Comparison of ENCODE assay signal across 11 cellular contexts in genomic region chr15:28955686-28956421, GRCh38.
DNase-seq lines count a peak whose midpoint lies in the region; ATAC-seq, FAIRE-seq and TF ChIP-seq lines count a peak whose summit lies in the region.
"Had no signal": no experiment of that assay in that cellular context is flagged by ENCODE, and none has a peak within 500 bp of the region (broad histone marks: within the 10 kb centered on the region; RNA-seq: fewer than 3 reads in every experiment).

No MANE protein-coding gene starts in this region.

- no peaks in the 10 kb centered on the region for H3K27me3 Mint-ChIP-seq in CD4-positive, alpha-beta T cell
- H3K27me3 Mint-ChIP-seq in activated naive CD8-positive, alpha-beta T cell treated with anti-CD3 and anti-CD28 coated beads, Interleukin-2, amount 10 ng/mL, durations not matched to agents 7 days and 5 days, result no peaks in the 10 kb centered on the region

- no peaks in the 10 kb centered on the region for H3K9me3 Mint-ChIP-seq in CD4-positive, alpha-beta T cell
- no peaks in the 10 kb centered on the region for H3K9me3 Mint-ChIP-seq in activated naive CD8-positive, alpha-beta T cell treated with anti-CD3 and anti-CD28 coated beads, Interleukin-2, amount 10 ng/mL, durations not matched to agents 7 days and 5 days

- ATAC-seq in CD4-positive, alpha-beta T cell (ENCODE audit: poor library complexity), result no peak
- ATAC-seq in activated naive CD8-positive, alpha-beta T cell treated with anti-CD3 and anti-CD28 coated beads, Interleukin-2, amount 10 ng/mL, durations not matched to agents 7 days and 5 days (ENCODE audit: low read depth), result peak; percentile 11
- ATAC-seq in sciatic nerve (no peak), GM19328 (IDR thresholded peaks at IDR 0.05; ENCODE audit: unreplicated experiment) (no peak)

- CTCF ChIA-PET in CD4-positive, alpha-beta T cell (lab: Charles Lee), result no interaction called here

- FAIRE-seq in kidney (lab: Jason Lieb, UNC), result no peak

- H3K27ac Mint-ChIP-seq in CD4-positive, alpha-beta T cell, result peak overlapping the region; percentile 83
- peak overlapping the region; percentile 86 for H3K27ac Mint-ChIP-seq in activated naive CD8-positive, alpha-beta T cell treated with anti-CD3 and anti-CD28 coated beads, Interleukin-2, amount 10 ng/mL, durations not matched to agents 7 days and 5 days

- H3K79me2 ChIP-seq in KMS-11 (ENCODE audit: insufficient read depth, low read depth), result no peaks in the 10 kb centered on the region

- no peak overlapping the region for H2AFZ ChIP-seq in KMS-11 (ENCODE audit: low read depth)

- H3K27me3 ChIP-seq in CD4-positive, alpha-beta T cell (ENCODE audit: control insufficient read depth, insufficient read depth, low read length), result no peaks in the 10 kb centered on the region
- H3K27me3 ChIP-seq in KMS-11 (ENCODE audit: insufficient read depth, low read depth), result no peaks in the 10 kb centered on the region; the same call in 1 of the 2 replicates
- H3K27me3 ChIP-seq: uterus had no signal

- peaks cover 69% of the 10 kb centered on the region for H3K4me1 Mint-ChIP-seq in CD4-positive, alpha-beta T cell (ENCODE audit: low read depth)
- H3K4me1 Mint-ChIP-seq in activated naive CD8-positive, alpha-beta T cell treated with anti-CD3 and anti-CD28 coated beads, Interleukin-2, amount 10 ng/mL, durations not matched to agents 7 days and 5 days, result peaks cover 46% of the 10 kb centered on the region

- H3K4me2 ChIP-seq in KMS-11, result peak overlapping the region; percentile 79

- H3K4me3 ChIP-seq in KMS-11 (IDR thresholded peaks at IDR 0.05; ENCODE audit: insufficient read depth, low read depth, low read length) (no peak overlapping the region), kidney (ENCODE audit: low read length in 2 of 2) (no peak overlapping the region)
- H3K4me3 ChIP-seq: uterus had no signal

- no peaks in the 10 kb centered on the region for H3K36me3 ChIP-seq in KMS-11 (ENCODE audit: insufficient read depth)
- no peaks in the 10 kb centered on the region for H3K36me3 ChIP-seq in kidney (ENCODE audit: control insufficient read depth in 1 of 2, insufficient read depth in 2 of 2, low read length in 2 of 2)
- H3K36me3 ChIP-seq: uterus had no signal

- no peak overlapping the region for H3K27ac ChIP-seq in CD4-positive, alpha-beta T cell (ENCODE audit: low read depth, low read length)
- no peak overlapping the region; the same call in 1 of the 2 replicates for H3K27ac ChIP-seq in KMS-11
- H3K27ac ChIP-seq in kidney (ENCODE audit: low read depth in 2 of 2, low read length in 2 of 2), result no peak overlapping the region
- H3K27ac ChIP-seq: uterus had no signal

- TF ChIP-seq CTCF in CD4-positive, alpha-beta T cell (IDR thresholded peaks at IDR 0.05), result no peak
- TF ChIP-seq CTCF in KMS-11 (conservative IDR thresholded peaks at IDR 0.05; ENCODE audit: low read depth, low read length) (no peak), kidney (IDR thresholded peaks at IDR 0.05; ENCODE audit: borderline replicate concordance, extremely low read depth, insufficient read depth) (no peak)

- intact Hi-C loops in CD4-positive, alpha-beta T cell (cut with DNase I, micrococcal nuclease), result no loop called here
- intact Hi-C loops in sciatic nerve (cut with DNase I) (no loop called here), kidney (cut with DNase I) (no loop called here)

- peaks cover 5% of the 10 kb centered on the region; the same call in 1 of the 2 replicates for H4K20me1 ChIP-seq in KMS-11 (ENCODE audit: insufficient read depth)

- H3K36me3 Mint-ChIP-seq in CD4-positive, alpha-beta T cell (ENCODE audit: low read depth), result peaks cover 11% of the 10 kb centered on the region
- H3K36me3 Mint-ChIP-seq in activated naive CD8-positive, alpha-beta T cell treated with anti-CD3 and anti-CD28 coated beads, Interleukin-2, amount 10 ng/mL, durations not matched to agents 7 days and 5 days, result peaks cover 20% of the 10 kb centered on the region

- POLR2A ChIA-PET in CD4-positive, alpha-beta T cell (lab: Charles Lee), result interaction anchor here (1.4 kb wide), 3 partner anchors 13 to 35 kb away, joined by 3 read pairs; no protein-coding TSS in a partner anchor
- POLR2A ChIA-PET in activated naive CD8-positive, alpha-beta T cell treated with anti-CD3 and anti-CD28 coated beads, Interleukin-2, amount 10 ng/mL, durations not matched to agents 7 days and 5 days (lab: Charles Lee), result interaction anchor here (0.8 to 2.9 kb wide), 5 partner anchors 9 to 34 kb away, joined by 3 to 16 read pairs (median 5); no protein-coding TSS in a partner anchor

- H3K4me1 ChIP-seq in KMS-11 (ENCODE audit: low read depth, poor library complexity, severe bottlenecking) (peaks cover 30% of the 10 kb centered on the region), kidney (ENCODE audit: control insufficient read depth in 1 of 2, insufficient read depth in 1 of 2, low read depth in 1 of 2, low read length in 2 of 2) (no peaks in the 10 kb centered on the region)
- H3K4me1 ChIP-seq: uterus had no signal

- H3K9me3 ChIP-seq in CD4-positive, alpha-beta T cell (ENCODE audit: control insufficient read depth, low read length), result no peaks in the 10 kb centered on the region
- H3K9me3 ChIP-seq in kidney (ENCODE audit: control insufficient read depth in 1 of 2, low read length in 2 of 2), result no peaks in the 10 kb centered on the region
- H3K9me3 ChIP-seq: uterus had no signal

- H3K9ac ChIP-seq in KMS-11, result no peak overlapping the region
- H3K9ac ChIP-seq in kidney (ENCODE audit: low read length in 2 of 2), result no peak overlapping the region

- DNase-seq in CD4-positive, alpha-beta T cell, result no peak
- DNase-seq in activated naive CD8-positive, alpha-beta T cell treated with anti-CD3 and anti-CD28 coated beads, Interleukin-2, amount 10 ng/mL, durations not matched to agents 7 days and 5 days, result no peak
- DNase-seq in kidney tubule cell (ENCODE audit: low spot score) (peak; percentile 18), SHP77 treated with DMSO at 0.1 percent for 48 hours (lab: John Stamatoyannopoulos, UW) (no peak), sciatic nerve (ENCODE audit: low spot score) (no peak), kidney (no peak)
- DNase-seq: activated T-cell treated with anti-CD3 and anti-CD28 coated beads, Interleukin-2, amount 50 U/mL, for 1 hour; occipital lobe; uterus had no signal

- H3K4me3 Mint-ChIP-seq in CD4-positive, alpha-beta T cell, result no peak overlapping the region
- H3K4me3 Mint-ChIP-seq in activated naive CD8-positive, alpha-beta T cell treated with anti-CD3 and anti-CD28 coated beads, Interleukin-2, amount 10 ng/mL, durations not matched to agents 7 days and 5 days, result peak overlapping the region; percentile 72
